1 cellular context compared by ENCODE assay signal in genomic region chr1:226975259-226975908, GRCh38.
TF ChIP-seq lines count a peak whose summit lies in the region.

No MANE protein-coding gene starts in this region.

TF ChIP-seq in SK-N-SH treated with all-trans-retinoic acid at 6 μM for 48 hours, 23 proteins besides CTCF, POLR2A, EP300 and RAD21 (continued from another document):
- no peak for TF ChIP-seq CREB5 (CRISPR knock-in tag; IDR thresholded peaks at IDR 0.05; ENCODE audit: low read depth)
